In genomic region chr11:122703541-122704272, GRCh38 we compare ENCODE assay signal across 13 cellular contexts. TPM values are rescaled to one million over a fixed set of nuclear protein-coding genes. Genes with fewer than 3 reads are reported as not detected.
DNase-seq lines count a peak whose midpoint lies in the region; ATAC-seq and TF ChIP-seq lines count a peak whose summit lies in the region.
"Had no signal": no experiment of that assay in that cellular context is flagged by ENCODE, and none has a peak within 500 bp of the region (broad histone marks: within the 10 kb centered on the region; RNA-seq: fewer than 3 reads in every experiment).

No MANE protein-coding gene starts in this region.

- no peak overlapping the region for H2BK12ac ChIP-seq in mesenchymal stem cell (ENCODE audit: low read length in 2 of 2)

- peaks cover 18% of the 10 kb centered on the region for H3K4me1 Mint-ChIP-seq in Caco-2 (ENCODE audit: low read depth, unreplicated experiment)

- DNase-seq in Caco-2: no peak
- peak; percentile 68 for DNase-seq in activated CD8-positive, alpha-beta memory T cell treated with anti-CD3 and anti-CD28 coated beads for 24 hours
- DNase-seq in mesenchymal stem cell: no peak
- DNase-seq in NCI-H510A treated with DMSO at 0.1 percent for 48 hours (lab: John Stamatoyannopoulos, UW): no peak
- no peak for DNase-seq in SKM-1 (lab: John Stamatoyannopoulos, UW; ENCODE audit: unreplicated experiment)
- DNase-seq: activated B cell treated with CpG ODN at 0.5 μM for 24 hours, Kasumi-1, NCI-H1436 treated with DMSO at 0.1 percent for 48 hours, NCI-H446 treated with DMSO at 0.1 percent for 48 hours, sigmoid colon had no signal

- H4K8ac ChIP-seq in mesenchymal stem cell (ENCODE audit: low read length): no peak overlapping the region

- WGBS in mesenchymal stem cell: 91% methylated on average over 8 of the region's 8 CpGs

- H3K14ac ChIP-seq in mesenchymal stem cell (ENCODE audit: low read length in 2 of 2): no peak overlapping the region

- H3K4me3 ChIP-seq in BLaER1 treated with 17β-estradiol and CSF1 and Interleukin-3, amounts not matched to agents 10 nM and 100 nM: no peak overlapping the region
- no peak overlapping the region for H3K4me3 ChIP-seq in Caco-2 (ENCODE audit: low read depth, low read length)
- H3K4me3 ChIP-seq in mesenchymal stem cell (ENCODE audit: insufficient read depth in 1 of 2, low read depth in 1 of 2, low read length in 2 of 2): no peak overlapping the region
- H3K4me3 ChIP-seq: sigmoid colon had no signal

- peak overlapping the region in 8 of 11 experiments; percentile 43 to 73 (median 56); a peak in 15 of 22 replicates for H3K9ac ChIP-seq in BLaER1 treated with 17β-estradiol and CSF1 and Interleukin-3, amounts not matched to agents 10 nM and 100 nM
- H3K9ac ChIP-seq in mesenchymal stem cell (ENCODE audit: low read length): no peak overlapping the region

- no peak overlapping the region for H3K18ac ChIP-seq in mesenchymal stem cell (ENCODE audit: low read depth in 1 of 2, low read length in 2 of 2)

- no peak for ATAC-seq in GM18520 (IDR thresholded peaks at IDR 0.05; ENCODE audit: unreplicated experiment)

- no peaks in the 10 kb centered on the region for H4K20me1 ChIP-seq in BLaER1 treated with 17β-estradiol and CSF1 and Interleukin-3, amounts not matched to agents 10 nM and 100 nM

- H2AK5ac ChIP-seq in mesenchymal stem cell (ENCODE audit: low read length, severe bottlenecking): peak overlapping the region; percentile 79

- no peaks in the 10 kb centered on the region for H3K9me3 Mint-ChIP-seq in Caco-2 (ENCODE audit: unreplicated experiment)
- H3K9me3 Mint-ChIP-seq: activated B cell treated with CpG ODN at 0.5 μM for 24 hours had no signal

- H3K4me3 Mint-ChIP-seq in Caco-2 (ENCODE audit: unreplicated experiment): no peak overlapping the region
- H3K4me3 Mint-ChIP-seq: activated B cell treated with CpG ODN at 0.5 μM for 24 hours had no signal

- H2AFZ ChIP-seq in mesenchymal stem cell (ENCODE audit: low read depth, low read length): no peak overlapping the region

- H3K23ac ChIP-seq in mesenchymal stem cell (ENCODE audit: low read length in 2 of 2): no peak overlapping the region

- peak overlapping the region; percentile 35 to 99 (median 97); a peak in 20 of 22 replicates for H3K27ac ChIP-seq in BLaER1 treated with 17β-estradiol and CSF1 and Interleukin-3, amounts not matched to agents 10 nM and 100 nM
- H3K27ac ChIP-seq in mesenchymal stem cell (ENCODE audit: low read length, poor library complexity, severe bottlenecking): no peak overlapping the region
- H3K27ac ChIP-seq: HL-60, sigmoid colon had no signal

- no TSS peak for BruUV-seq in Caco-2 (replicated peaks; lab: Mats Ljungman, UMichigan)

- no peak overlapping the region for H2BK15ac ChIP-seq in mesenchymal stem cell (ENCODE audit: low read depth, poor library complexity, severe bottlenecking)

- peaks cover 0 to 5% (median 0%) of the 10 kb centered on the region in 11 experiments; a peak in 2 of 22 replicates for H3K9me3 ChIP-seq in BLaER1 treated with 17β-estradiol and CSF1 and Interleukin-3, amounts not matched to agents 10 nM and 100 nM (replicated peaks in 1 of 11)
- H3K9me3 ChIP-seq in Caco-2 (no peaks in the 10 kb centered on the region), mesenchymal stem cell (ENCODE audit: control insufficient read depth, low read length) (no peaks in the 10 kb centered on the region)
- H3K9me3 ChIP-seq: sigmoid colon had no signal

- H4K91ac ChIP-seq in mesenchymal stem cell (ENCODE audit: low read length): no peak overlapping the region

- CTCF ChIA-PET in Caco-2 (lab: Charles Lee): no interaction called here

- peak overlapping the region; percentile 24 to 93 (median 84) for H3K4me2 ChIP-seq in BLaER1 treated with 17β-estradiol and CSF1 and Interleukin-3, amounts not matched to agents 10 nM and 100 nM
- H3K4me2 ChIP-seq in mesenchymal stem cell (ENCODE audit: low read length, poor library complexity, severe bottlenecking): no peak overlapping the region

- H3K27me3 Mint-ChIP-seq in Caco-2 (ENCODE audit: insufficient read depth, unreplicated experiment): no peaks in the 10 kb centered on the region
- H3K27me3 Mint-ChIP-seq: activated B cell treated with CpG ODN at 0.5 μM for 24 hours had no signal

- peaks cover 7 to 99% (median 73%) of the 10 kb centered on the region in 11 experiments; a peak in 20 of 22 replicates for H3K36me3 ChIP-seq in BLaER1 treated with 17β-estradiol and CSF1 and Interleukin-3, amounts not matched to agents 10 nM and 100 nM
- H3K36me3 ChIP-seq in Caco-2 (ENCODE audit: control insufficient read depth, insufficient read depth, low read length) (no peaks in the 10 kb centered on the region), mesenchymal stem cell (ENCODE audit: control insufficient read depth in 1 of 2, insufficient read depth in 2 of 2, low read depth in 1 of 2, low read length in 2 of 2) (peaks cover 0 to 7% of the 10 kb centered on the region in 2 experiments)
- H3K36me3 ChIP-seq: sigmoid colon had no signal

- peaks cover 2% of the 10 kb centered on the region for H3K79me1 ChIP-seq in mesenchymal stem cell (replicated peaks; ENCODE audit: low read length, poor library complexity, severe bottlenecking)

- POLR2A ChIA-PET in Caco-2 (lab: Charles Lee): no interaction called here

- H2BK120ac ChIP-seq in mesenchymal stem cell (ENCODE audit: low read depth, low read length): no peak overlapping the region

- peak overlapping the region; percentile 30 for H3K27ac Mint-ChIP-seq in Caco-2 (ENCODE audit: unreplicated experiment)
- H3K27ac Mint-ChIP-seq: activated B cell treated with CpG ODN at 0.5 μM for 24 hours had no signal

- H2BK5ac ChIP-seq in mesenchymal stem cell (ENCODE audit: low read depth, low read length, poor library complexity, severe bottlenecking): no peak overlapping the region

- no peaks in the 10 kb centered on the region for H3K27me3 ChIP-seq in BLaER1 treated with 17β-estradiol and CSF1 and Interleukin-3, amounts not matched to agents 10 nM and 100 nM
- no peaks in the 10 kb centered on the region for H3K27me3 ChIP-seq in Caco-2 (replicated peaks; ENCODE audit: control insufficient read depth, insufficient read depth, low read length)
- no peaks in the 10 kb centered on the region for H3K27me3 ChIP-seq in mesenchymal stem cell (ENCODE audit: control insufficient read depth in 1 of 2, insufficient read depth in 1 of 2, low read length in 2 of 2)
- H3K27me3 ChIP-seq: sigmoid colon had no signal

- H3K4me1 ChIP-seq in BLaER1 treated with 17β-estradiol and CSF1 and Interleukin-3, amounts not matched to agents 10 nM and 100 nM: peaks cover 99 to 100% (median 100%) of the 10 kb centered on the region in 10 experiments
- H3K4me1 ChIP-seq in Caco-2 (peaks cover 23% of the 10 kb centered on the region), mesenchymal stem cell (ENCODE audit: control insufficient read depth, insufficient read depth, low read depth, low read length) (peaks cover 6% of the 10 kb centered on the region)

- H3K4ac ChIP-seq in mesenchymal stem cell (ENCODE audit: low read depth in 1 of 2, low read length in 2 of 2): no peak overlapping the region

- no peak for TF ChIP-seq CTCF in Caco-2 (IDR thresholded peaks at IDR 0.05; ENCODE audit: insufficient read depth in 1 of 2, low read depth in 1 of 2, low read length in 1 of 2, severe bottlenecking in 1 of 2, unreplicated experiment in 1 of 2)

- H3K36me3 Mint-ChIP-seq in Caco-2 (ENCODE audit: insufficient read depth, unreplicated experiment): peaks cover 5% of the 10 kb centered on the region

- intact Hi-C loops in Caco-2 (cut with micrococcal nuclease; ENCODE audit: unreplicated experiment): no loop called here

RNA-seq across cellular contexts. Expression of gene UBASH3B, which starts 48.2 kb away (rescaled TPM):
- total RNA-seq in Caco-2 (2022): 21.5 and 22.0 TPM in 2 replicates
- 23.3 TPM for polyA plus RNA-seq in mesenchymal stem cell (2013, experiment 1 of 2)
- polyA plus RNA-seq in mesenchymal stem cell (2013, experiment 2 of 2): 25.0 TPM
